Comparison of ENCODE assay signal across 1 cellular context in genomic region chr6:3624268-3625136, GRCh38.
TF ChIP-seq lines count a peak whose summit lies in the region.

No MANE protein-coding gene starts in this region.

TF ChIP-seq in GM23338, 12 proteins besides CTCF, POLR2A, EP300 and RAD21 (continued from another document):
- TF ChIP-seq ZNF462 (CRISPR knock-in tag; IDR thresholded peaks at IDR 0.05) (no peak), REST (IDR thresholded peaks at IDR 0.05; ENCODE audit: unreplicated experiment) (no peak), JUNB (IDR thresholded peaks at IDR 0.05; ENCODE audit: unreplicated experiment) (no peak), EZH2 (IDR thresholded peaks at IDR 0.05; ENCODE audit: low read depth, unreplicated experiment) (no peak), NANOG (IDR thresholded peaks at IDR 0.05; ENCODE audit: borderline replicate concordance) (no peak), STAT1 (IDR thresholded peaks at IDR 0.05; ENCODE audit: unreplicated experiment) (no peak)
TF ChIP-seq in GM23338: peak in this region for 0.
